ENCODE assay signal across 21 cellular contexts in genomic region chr19:4591296-4591695, GRCh38. TPM values are rescaled to one million over a fixed set of nuclear protein-coding genes. Genes with fewer than 3 reads are reported as not detected.
DNase-seq lines count a peak whose midpoint lies in the region; ATAC-seq and TF ChIP-seq lines count a peak whose summit lies in the region.
"Had no signal": no experiment of that assay in that cellular context is flagged by ENCODE, and none has a peak within 500 bp of the region (broad histone marks: within the 10 kb centered on the region; RNA-seq: fewer than 3 reads in every experiment).

No MANE protein-coding gene starts in this region.

- H3K27me3 ChIP-seq in H7 (ENCODE audit: control insufficient read depth, insufficient read depth, low read length) (peaks cover 4% of the 10 kb centered on the region), osteoblast (ENCODE audit: insufficient read depth, low read length) (peaks cover 7% of the 10 kb centered on the region)

- H3K4me3 ChIP-seq in H7 (ENCODE audit: insufficient read depth, low read depth, low read length), result no peak overlapping the region
- no peak overlapping the region for H3K4me3 ChIP-seq in osteoblast (ENCODE audit: insufficient read depth, low read length)
- H3K4me3 ChIP-seq: GM12878, GM23248 had no signal

- no peak overlapping the region for H3K27ac ChIP-seq in osteoblast (ENCODE audit: low read depth, low read length)
- H3K27ac ChIP-seq: GM23248 had no signal

- TF ChIP-seq CTCF in WTC11 (IDR thresholded peaks at IDR 0.05) (no peak), glutamatergic neuron (IDR thresholded peaks at IDR 0.05; ENCODE audit: partially characterized antibody, unreplicated experiment) (no peak), osteoblast (IDR thresholded peaks at IDR 0.05; ENCODE audit: extremely low read depth, low read depth, low read length) (no peak)

- POLR2A ChIA-PET in WTC11 (lab: Charles Lee), result no interaction called here

- no peaks in the 10 kb centered on the region for H3K79me2 ChIP-seq in osteoblast (ENCODE audit: insufficient read depth, low read length)

- CTCF ChIA-PET in WTC11 (lab: Charles Lee), result interaction anchor here (0.6 to 1.8 kb wide), 2 partner anchors 15 to 24 kb away, joined by 3 to 9 read pairs; no protein-coding TSS in a partner anchor

- no peak overlapping the region for H3K4me3 Mint-ChIP-seq in WTC11
- peak overlapping the region; percentile 40 for H3K4me3 Mint-ChIP-seq in glutamatergic neuron (ENCODE audit: unreplicated experiment)

- H4K20me1 ChIP-seq in osteoblast (ENCODE audit: insufficient read depth, low read length), result no peaks in the 10 kb centered on the region

- H3K4me1 Mint-ChIP-seq in WTC11, result peaks cover 21% of the 10 kb centered on the region
- peaks cover 19% of the 10 kb centered on the region for H3K4me1 Mint-ChIP-seq in glutamatergic neuron (ENCODE audit: low read depth, unreplicated experiment)
- H3K4me1 Mint-ChIP-seq: CD4-positive, alpha-beta memory T cell had no signal

- no peaks in the 10 kb centered on the region for H3K9me3 ChIP-seq in osteoblast (ENCODE audit: low read depth, low read length)

- H3K27ac Mint-ChIP-seq in WTC11 (no peak overlapping the region), glutamatergic neuron (ENCODE audit: unreplicated experiment) (no peak overlapping the region)
- H3K27ac Mint-ChIP-seq: CD4-positive, alpha-beta memory T cell had no signal

- H3K4me2 ChIP-seq in osteoblast (ENCODE audit: insufficient read depth, low read length), result no peak overlapping the region

- H3K36me3 ChIP-seq in H7 (replicated peaks; ENCODE audit: control insufficient read depth, insufficient read depth, low read length), result no peaks in the 10 kb centered on the region
- H3K36me3 ChIP-seq in osteoblast (ENCODE audit: insufficient read depth, low read length), result no peaks in the 10 kb centered on the region

- H3K9me3 Mint-ChIP-seq in WTC11 (no peaks in the 10 kb centered on the region), glutamatergic neuron (ENCODE audit: unreplicated experiment) (peaks cover 4% of the 10 kb centered on the region)
- H3K9me3 Mint-ChIP-seq: H9 had no signal

- H3K27me3 Mint-ChIP-seq in WTC11 (ENCODE audit: low read depth), result peaks cover 60% of the 10 kb centered on the region
- no peaks in the 10 kb centered on the region for H3K27me3 Mint-ChIP-seq in glutamatergic neuron (ENCODE audit: unreplicated experiment)

- H3K4me1 ChIP-seq in osteoblast (ENCODE audit: insufficient read depth, low read length), result no peaks in the 10 kb centered on the region

- H2AFZ ChIP-seq in osteoblast (ENCODE audit: low read length), result no peak overlapping the region
- H2AFZ ChIP-seq: GM23248 had no signal

- ATAC-seq in WTC11 (peak; percentile 25; the same call in 1 of the 2 replicates), HG03439 (IDR thresholded peaks at IDR 0.05; ENCODE audit: unreplicated experiment) (no peak)
- ATAC-seq: GM12878, HCT116 had no signal

- no peaks in the 10 kb centered on the region for H3K36me3 Mint-ChIP-seq in WTC11
- no peaks in the 10 kb centered on the region for H3K36me3 Mint-ChIP-seq in glutamatergic neuron (ENCODE audit: unreplicated experiment)
- H3K36me3 Mint-ChIP-seq: CD4-positive, alpha-beta memory T cell had no signal

- DNase-seq in H7, result peak; percentile 54
- no peak for DNase-seq in WTC11 (ENCODE audit: low spot score)
- no peak for DNase-seq in glutamatergic neuron
- DNase-seq in osteoblast (ENCODE audit: insufficient read length, low spot score, missing footprints), result peak; percentile 38
- no peak for DNase-seq in Kasumi-1 (lab: John Stamatoyannopoulos, UW)
- DNase-seq in cerebellar cortex (ENCODE audit: low spot score), result no peak
- no peak for DNase-seq in NCI-H82 (lab: John Stamatoyannopoulos, UW)
- DNase-seq: C1 segment of cervical spinal cord; CD4-positive, alpha-beta memory T cell; COR-L47; DMS153; DMS79; EL; GDM1; GM23248; H9 had no signal

TF ChIP-seq in WTC11, 78 proteins besides CTCF, POLR2A, EP300 and RAD21 (continues in another document):
- TF ChIP-seq FOXP1 (CRISPR knock-in tag; IDR thresholded peaks at IDR 0.05; ENCODE audit: borderline replicate concordance) (no peak), HMGA2 (CRISPR knock-in tag; IDR thresholded peaks at IDR 0.05) (no peak), PRRX2 (CRISPR knock-in tag; IDR thresholded peaks at IDR 0.05) (no peak), ESRRA (CRISPR knock-in tag; IDR thresholded peaks at IDR 0.05; ENCODE audit: borderline replicate concordance) (no peak), ZNF671 (CRISPR knock-in tag; IDR thresholded peaks at IDR 0.05) (no peak), AR (CRISPR knock-in tag; IDR thresholded peaks at IDR 0.05) (no peak), SP1 (CRISPR knock-in tag; conservative IDR thresholded peaks at IDR 0.05) (no peak), ZNF396 (CRISPR knock-in tag; IDR thresholded peaks at IDR 0.05; ENCODE audit: borderline replicate concordance) (no peak), NR2C2 (CRISPR knock-in tag; IDR thresholded peaks at IDR 0.05) (no peak), GTF2I (CRISPR knock-in tag; conservative IDR thresholded peaks at IDR 0.05) (no peak), EMX1 (CRISPR knock-in tag; IDR thresholded peaks at IDR 0.05) (no peak), ATF1 (CRISPR knock-in tag; IDR thresholded peaks at IDR 0.05) (no peak), ZBTB21 (CRISPR knock-in tag; IDR thresholded peaks at IDR 0.05; ENCODE audit: borderline replicate concordance) (no peak)
- TF ChIP-seq, protein P1, sequence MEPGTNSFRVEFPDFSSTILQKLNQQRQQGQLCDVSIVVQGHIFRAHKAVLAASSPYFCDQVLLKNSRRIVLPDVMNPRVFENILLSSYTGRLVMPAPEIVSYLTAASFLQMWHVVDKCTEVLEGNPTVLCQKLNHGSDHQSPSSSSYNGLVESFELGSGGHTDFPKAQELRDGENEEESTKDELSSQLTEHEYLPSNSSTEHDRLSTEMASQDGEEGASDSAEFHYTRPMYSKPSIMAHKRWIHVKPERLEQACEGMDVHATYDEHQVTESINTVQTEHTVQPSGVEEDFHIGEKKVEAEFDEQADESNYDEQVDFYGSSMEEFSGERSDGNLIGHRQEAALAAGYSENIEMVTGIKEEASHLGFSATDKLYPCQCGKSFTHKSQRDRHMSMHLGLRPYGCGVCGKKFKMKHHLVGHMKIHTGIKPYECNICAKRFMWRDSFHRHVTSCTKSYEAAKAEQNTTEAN (CRISPR knock-in tag; IDR thresholded peaks at IDR 0.05), result no peak
- TF ChIP-seq, protein P2, sequence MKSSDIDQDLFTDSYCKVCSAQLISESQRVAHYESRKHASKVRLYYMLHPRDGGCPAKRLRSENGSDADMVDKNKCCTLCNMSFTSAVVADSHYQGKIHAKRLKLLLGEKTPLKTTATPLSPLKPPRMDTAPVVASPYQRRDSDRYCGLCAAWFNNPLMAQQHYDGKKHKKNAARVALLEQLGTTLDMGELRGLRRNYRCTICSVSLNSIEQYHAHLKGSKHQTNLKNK (CRISPR knock-in tag; IDR thresholded peaks at IDR 0.05), result no peak
- TF ChIP-seq, protein P3, sequence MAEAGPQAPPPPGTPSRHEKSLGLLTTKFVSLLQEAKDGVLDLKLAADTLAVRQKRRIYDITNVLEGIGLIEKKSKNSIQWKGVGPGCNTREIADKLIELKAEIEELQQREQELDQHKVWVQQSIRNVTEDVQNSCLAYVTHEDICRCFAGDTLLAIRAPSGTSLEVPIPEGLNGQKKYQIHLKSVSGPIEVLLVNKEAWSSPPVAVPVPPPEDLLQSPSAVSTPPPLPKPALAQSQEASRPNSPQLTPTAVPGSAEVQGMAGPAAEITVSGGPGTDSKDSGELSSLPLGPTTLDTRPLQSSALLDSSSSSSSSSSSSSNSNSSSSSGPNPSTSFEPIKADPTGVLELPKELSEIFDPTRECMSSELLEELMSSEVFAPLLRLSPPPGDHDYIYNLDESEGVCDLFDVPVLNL (CRISPR knock-in tag; IDR thresholded peaks at IDR 0.05; ENCODE audit: borderline replicate concordance, low read depth), result no peak

RNA-seq across cellular contexts. Expression of gene SEMA6B, which starts 31.8 kb away (rescaled TPM):
- total RNA-seq in H7 (2014; rRNA removed; shearing (Covaris generic)), result 38.4 and 43.0 TPM in 2 replicates
- total RNA-seq in WTC11 (2021), result 45.1 to 52.1 TPM (median 49.1 TPM) in 3 replicates
- total RNA-seq in glutamatergic neuron (ENCODE audit: unreplicated experiment), result 234 TPM
- total RNA-seq in osteoblast, result 0.29 and 0.36 TPM in 2 replicates
- total RNA-seq: GM23248 had no signal

RNA-seq across cellular contexts. Expression of gene TNFAIP8L1, which starts 48.0 kb away (rescaled TPM):
- 9.4 and 11.1 TPM in 2 replicates for total RNA-seq in H7 (2014; rRNA removed; shearing (Covaris generic))
- total RNA-seq in WTC11 (2021), result 8.3 to 8.7 TPM (median 8.6 TPM) in 3 replicates
- total RNA-seq in glutamatergic neuron (ENCODE audit: unreplicated experiment), result 23.6 TPM
- 1.8 TPM in 2 replicates for total RNA-seq in osteoblast

RNA-seq across cellular contexts. Expression of gene LRG1, which starts 51.5 kb away (rescaled TPM):
- total RNA-seq in H7 (2014; rRNA removed; shearing (Covaris generic)), result 0.10 and 0.30 TPM in 2 replicates
- 0.81 to 1.2 TPM (median 0.87 TPM) in 3 replicates for total RNA-seq in WTC11 (2021)
- total RNA-seq in glutamatergic neuron (ENCODE audit: unreplicated experiment), result 1.0 TPM
- not detected in 2 replicates for total RNA-seq in osteoblast
- total RNA-seq: A673; CD4-positive, alpha-beta memory T cell; GM23248 had no signal

RNA-seq across cellular contexts. Expression of gene PLIN5, which starts 56.3 kb away (rescaled TPM):
- 1.3 and 2.5 TPM in 2 replicates for total RNA-seq in H7 (2014; rRNA removed; shearing (Covaris generic))
- 3.3 to 4.2 TPM (median 3.9 TPM) in 3 replicates for total RNA-seq in WTC11 (2021)
- 0.54 TPM for total RNA-seq in glutamatergic neuron (ENCODE audit: unreplicated experiment)
- 0.36 TPM in 1 of 2 replicates, not detected in the other for total RNA-seq in osteoblast
- total RNA-seq: A172, GM23248 had no signal

Comparison
In these comparisons a context has a peak if more than half of its experiments do, and no peak if none do; other contexts are left out.
1. DNase-seq: peak in H7 (single experiment) and osteoblast (single experiment); none in WTC11 (single experiment), glutamatergic neuron (single experiment), Kasumi-1 (0 of 2), cerebellar cortex (single experiment) and NCI-H82 (single experiment).
2. RNA of gene SEMA6B, which starts 31.8 kb away (total RNA-seq): 234 TPM in glutamatergic neuron (single experiment), 45.1 to 52.1 TPM in WTC11 and 38.4 to 43.0 TPM in H7; 0.29 to 0.36 TPM in osteoblast; every median in the first group is over 10 times any median in the second.